In the genomic region with DNA sequence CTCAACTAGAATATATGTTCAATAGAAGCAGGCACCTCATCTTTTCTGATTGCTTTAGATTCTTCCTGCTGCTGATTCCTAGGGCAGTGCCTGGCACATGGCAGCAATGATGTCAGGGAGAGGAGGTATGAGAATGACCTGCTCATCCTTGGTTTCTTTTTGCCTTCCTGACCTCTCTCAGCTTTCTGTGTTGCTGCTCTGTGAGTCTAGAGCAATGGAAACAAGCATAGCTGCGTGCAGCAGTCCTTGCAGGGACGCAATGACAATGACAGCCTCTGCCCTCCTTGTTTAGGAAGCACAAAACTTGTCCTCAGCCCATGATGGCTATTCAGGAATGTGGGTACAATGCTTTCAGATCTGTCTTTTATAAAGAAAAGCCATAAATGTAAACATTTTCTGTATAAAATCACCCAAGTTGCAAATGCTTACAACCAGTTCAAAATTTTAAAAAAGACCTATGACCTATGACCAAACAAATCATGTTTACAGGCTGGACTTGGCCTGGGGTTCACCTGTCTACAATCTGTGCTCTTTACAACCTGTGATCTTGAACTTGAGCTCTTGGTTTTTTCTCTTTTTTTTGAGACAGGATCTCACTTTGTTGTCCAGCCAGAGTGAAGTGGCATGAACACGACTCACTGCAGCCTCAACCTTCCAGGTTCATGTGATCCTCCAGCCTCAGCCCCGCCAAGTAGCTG, we compare ENCODE assay signal across 1 cellular context.
TF ChIP-seq lines count a peak whose summit lies in the region.

No MANE protein-coding gene starts in this region.

TF ChIP-seq in IMR-90, 13 proteins besides CTCF, POLR2A, EP300 and RAD21:
- no peak for TF ChIP-seq MAFK (IDR thresholded peaks at IDR 0.05; ENCODE audit: low read depth, low read length)
- TF ChIP-seq RCOR1 (IDR thresholded peaks at IDR 0.05; ENCODE audit: insufficient replicate concordance, low read length): no peak
- TF ChIP-seq BHLHE40 (IDR thresholded peaks at IDR 0.05; ENCODE audit: low read depth, low read length): no peak
- no peak for TF ChIP-seq RFX5 (IDR thresholded peaks at IDR 0.05; ENCODE audit: low read depth, low read length)
- TF ChIP-seq, protein P1, sequence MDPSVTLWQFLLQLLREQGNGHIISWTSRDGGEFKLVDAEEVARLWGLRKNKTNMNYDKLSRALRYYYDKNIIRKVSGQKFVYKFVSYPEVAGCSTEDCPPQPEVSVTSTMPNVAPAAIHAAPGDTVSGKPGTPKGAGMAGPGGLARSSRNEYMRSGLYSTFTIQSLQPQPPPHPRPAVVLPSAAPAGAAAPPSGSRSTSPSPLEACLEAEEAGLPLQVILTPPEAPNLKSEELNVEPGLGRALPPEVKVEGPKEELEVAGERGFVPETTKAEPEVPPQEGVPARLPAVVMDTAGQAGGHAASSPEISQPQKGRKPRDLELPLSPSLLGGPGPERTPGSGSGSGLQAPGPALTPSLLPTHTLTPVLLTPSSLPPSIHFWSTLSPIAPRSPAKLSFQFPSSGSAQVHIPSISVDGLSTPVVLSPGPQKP (IDR thresholded peaks at IDR 0.05; ENCODE audit: borderline replicate concordance, low read depth, low read length): no peak
